6 cellular contexts compared by ENCODE assay signal in the genomic region with DNA sequence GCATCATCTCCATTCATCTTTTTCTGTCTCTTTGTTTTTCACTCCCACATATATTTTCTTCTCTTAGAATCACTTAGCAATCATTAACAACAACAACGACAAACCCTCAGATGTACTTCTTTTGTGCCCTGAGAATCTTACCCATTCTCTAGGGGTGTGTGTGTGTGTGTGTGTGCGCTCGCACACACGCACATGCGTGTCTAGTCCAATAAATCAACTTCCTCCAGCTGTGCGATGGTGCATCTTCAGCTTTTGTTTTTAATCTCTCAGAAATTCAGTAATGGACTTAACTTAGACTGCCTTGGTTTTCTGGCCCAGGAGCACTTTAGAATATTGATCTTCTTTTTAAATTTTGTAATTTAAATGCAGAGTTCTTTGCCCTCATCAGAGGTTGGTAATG.
"Had no signal": no experiment of that assay in that cellular context is flagged by ENCODE, and none has a peak within 500 bp of the region (broad histone marks: within the 10 kb centered on the region; RNA-seq: fewer than 3 reads in every experiment).

No MANE protein-coding gene starts in this region.

- DNase-seq: GM23248, GOT3, HFFc6 had no signal

- H3K4me1 ChIP-seq: HAP-1 had no signal

- H3K27ac ChIP-seq: GM23248, HL-60 had no signal

- H3K36me3 ChIP-seq: HAP-1 had no signal

- H3K9me3 ChIP-seq: HAP-1 had no signal

- H3K36me3 Mint-ChIP-seq: IgD-negative memory B cell had no signal

- H3K9ac ChIP-seq: GM23248 had no signal

- H3K4me3 Mint-ChIP-seq: HFFc6 had no signal

- H2AFZ ChIP-seq: GM23248 had no signal

- H3K27ac Mint-ChIP-seq: HFFc6, IgD-negative memory B cell had no signal

- H3K4me3 ChIP-seq: GM23248, HAP-1 had no signal

- H3K27me3 Mint-ChIP-seq: IgD-negative memory B cell had no signal
